Comparison of ENCODE assay signal across 7 cellular contexts in the genomic region with DNA sequence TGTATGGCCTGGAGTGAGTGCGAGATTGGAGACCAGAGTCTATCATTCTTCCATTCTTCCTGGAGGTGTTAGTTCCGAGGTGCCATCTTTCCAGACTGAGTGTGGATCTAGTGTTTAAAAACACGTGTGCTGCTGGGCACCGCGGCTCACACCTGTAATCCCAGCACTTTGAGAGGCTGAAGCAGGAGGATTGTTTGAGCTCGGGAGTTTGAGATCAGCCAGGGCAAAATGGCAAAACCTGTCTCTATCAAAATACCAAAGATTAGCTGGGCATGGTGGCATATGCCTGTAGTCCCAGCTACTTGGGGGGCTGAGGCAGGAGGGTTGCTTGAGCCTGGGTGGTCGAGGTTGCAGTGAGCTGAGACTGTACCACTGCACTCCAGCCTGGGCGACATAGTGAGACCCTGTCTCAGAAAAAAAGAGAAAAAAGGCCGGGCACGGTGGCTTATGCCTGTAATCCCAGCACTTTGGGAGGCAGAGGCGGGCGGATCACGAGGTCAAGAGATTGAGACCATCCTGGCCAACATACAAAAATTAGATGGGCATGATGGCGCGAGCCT.
DNase-seq lines count a peak whose midpoint lies in the region; ATAC-seq and TF ChIP-seq lines count a peak whose summit lies in the region.
"Not testable (repeated sequence)": the region's sequence is repeated elsewhere in the genome, so short reads cannot be mapped to it uniquely, and the experiment has no call there.

No MANE protein-coding gene starts in this region.

- H3K4me1 Mint-ChIP-seq in activated T-cell treated with anti-CD3 and anti-CD28 coated beads, Interleukin-2, amount 50 U/mL, for 24 hours (ENCODE audit: low read depth), result not testable (repeated sequence)
- peaks cover 58% of the 10 kb centered on the region for H3K4me1 Mint-ChIP-seq in nephron progenitor cell

- H3K9me3 ChIP-seq in sigmoid colon, upper lobe of right lung: not testable (repeated sequence)

- not testable (repeated sequence) for H3K36me3 ChIP-seq in sigmoid colon, upper lobe of right lung

- not testable (repeated sequence) for ATAC-seq in upper lobe of right lung

- peaks cover 0 to 18% (median 8%) of the 10 kb centered on the region in 4 donors for H3K4me1 ChIP-seq in sigmoid colon
- H3K4me1 ChIP-seq in upper lobe of right lung, result not testable (repeated sequence)

- H3K4me3 Mint-ChIP-seq in activated T-cell treated with anti-CD3 and anti-CD28 coated beads, Interleukin-2, amount 50 U/mL, for 24 hours; nephron progenitor cell: not testable (repeated sequence)

- intact Hi-C loops in sigmoid colon (cut with DNase I); upper lobe of right lung (cut with DNase I): not testable (repeated sequence)

- not testable (repeated sequence) for H3K9me3 Mint-ChIP-seq in activated T-cell treated with anti-CD3 and anti-CD28 coated beads, Interleukin-2, amount 50 U/mL, for 24 hours; nephron progenitor cell

- H3K27me3 Mint-ChIP-seq in activated T-cell treated with anti-CD3 and anti-CD28 coated beads, Interleukin-2, amount 50 U/mL, for 24 hours; nephron progenitor cell (ENCODE audit: low read depth, poor library complexity): not testable (repeated sequence)

- not testable (repeated sequence) for H3K4me3 ChIP-seq in sigmoid colon, upper lobe of right lung

- not testable (repeated sequence) for TF ChIP-seq EP300 in sigmoid colon (IDR thresholded peaks at IDR 0.05)

- DNase-seq in Daoy (ENCODE audit: low read depth) (peak; percentile 0), ecto neural progenitor cell (ENCODE audit: low spot score) (peak; percentile 25), islet precursor cell (peak; percentile 32), sigmoid colon (peak; percentile 35), upper lobe of right lung (peak; percentile 23)
- peak; percentile 3 for DNase-seq in activated T-cell treated with anti-CD3 and anti-CD28 coated beads, Interleukin-2, amount 50 U/mL, for 24 hours
- DNase-seq in nephron progenitor cell, result not testable (repeated sequence)

- peak overlapping the region in 2 of 4 donors; percentile 46 to 59 for H3K27ac ChIP-seq in sigmoid colon
- not testable (repeated sequence) for H3K27ac ChIP-seq in upper lobe of right lung

- not testable (repeated sequence) for H3K27ac Mint-ChIP-seq in activated T-cell treated with anti-CD3 and anti-CD28 coated beads, Interleukin-2, amount 50 U/mL, for 24 hours
- H3K27ac Mint-ChIP-seq in nephron progenitor cell, result peak overlapping the region; percentile 11

- H3K27me3 ChIP-seq in sigmoid colon, upper lobe of right lung: not testable (repeated sequence)

- not testable (repeated sequence) for TF ChIP-seq CTCF in nephron progenitor cell (IDR thresholded peaks at IDR 0.05); sigmoid colon (IDR thresholded peaks at IDR 0.05); upper lobe of right lung (IDR thresholded peaks at IDR 0.05)

- H3K36me3 Mint-ChIP-seq in activated T-cell treated with anti-CD3 and anti-CD28 coated beads, Interleukin-2, amount 50 U/mL, for 24 hours (ENCODE audit: low read depth); nephron progenitor cell (ENCODE audit: low read depth): not testable (repeated sequence)

- WGBS in sigmoid colon, 2 donors, result 93 to 95% methylated on average over 15 of the region's 15 CpGs

- TF ChIP-seq POLR2A in sigmoid colon (IDR thresholded peaks at IDR 0.05), result not testable (repeated sequence)
